ENCODE assay signal across 8 cellular contexts in genomic region chr2:96163768-96164429, GRCh38. TPM values are rescaled to one million over a fixed set of nuclear protein-coding genes. Genes with fewer than 3 reads are reported as not detected.
DNase-seq lines count a peak whose midpoint lies in the region; ATAC-seq and TF ChIP-seq lines count a peak whose summit lies in the region.

No MANE protein-coding gene starts in this region.

- POLR2A ChIA-PET in CD4-positive, alpha-beta memory T cell (lab: Charles Lee; ENCODE audit: partially characterized antibody): interaction anchor here (1.0 to 9.8 kb wide), 5 partner anchors 10 to 694 kb away, joined by 3 to 285 read pairs (median 9); partner anchors contain the start of genes ANKRD39 and DUSP2

- H3K4me3 Mint-ChIP-seq in CD4-positive, alpha-beta memory T cell: peak overlapping the region in 7 of 8 donors; percentile 48 to 86 (median 71)

- peak overlapping the region; percentile 20 to 36 for H3K4me3 ChIP-seq in CD4-positive, alpha-beta memory T cell (ENCODE audit: low read length in 2 of 2)
- H3K4me3 ChIP-seq in HUES64 (ENCODE audit: low read length): no peak overlapping the region
- no peak overlapping the region for H3K4me3 ChIP-seq in sigmoid colon
- H3K4me3 ChIP-seq in brain microvascular endothelial cell (ENCODE audit: low read depth, low read length): no peak overlapping the region

- peak; percentile 58 for ATAC-seq in GM21360 (IDR thresholded peaks at IDR 0.05; ENCODE audit: unreplicated experiment)

- no peaks in the 10 kb centered on the region for H3K36me3 Mint-ChIP-seq in CD4-positive, alpha-beta memory T cell

- no peaks in the 10 kb centered on the region for H3K27me3 ChIP-seq in CD4-positive, alpha-beta memory T cell (ENCODE audit: insufficient read depth, low read length)
- H3K27me3 ChIP-seq in HUES64 (ENCODE audit: insufficient read depth, low read length) (no peaks in the 10 kb centered on the region), sigmoid colon (no peaks in the 10 kb centered on the region), brain microvascular endothelial cell (replicated peaks) (no peaks in the 10 kb centered on the region)

- H3K9me3 Mint-ChIP-seq in CD4-positive, alpha-beta memory T cell: peaks cover 0 to 2% (median 0%) of the 10 kb centered on the region in 8 donors

- DNase-seq in CD4-positive, alpha-beta memory T cell: peak; percentile 54 to 76 (median 57)
- DNase-seq in activated gamma-delta T cell treated with anti-CD3 and anti-CD28 coated beads, Interleukin-2, amount 50 U/mL, for 16 hours (ENCODE audit: low read depth): peak; percentile 78
- peak; percentile 40 for DNase-seq in sigmoid colon
- DNase-seq in COR-L47 (lab: John Stamatoyannopoulos, UW): no peak
- no peak for DNase-seq in NCI-H128 (lab: John Stamatoyannopoulos, UW; ENCODE audit: unreplicated experiment)
- no peak for DNase-seq in brain microvascular endothelial cell

- no peaks in the 10 kb centered on the region for H3K36me3 ChIP-seq in CD4-positive, alpha-beta memory T cell (ENCODE audit: insufficient read depth, low read length)
- H3K36me3 ChIP-seq in HUES64 (ENCODE audit: insufficient read depth, low read length): no peaks in the 10 kb centered on the region
- H3K36me3 ChIP-seq in sigmoid colon: no peaks in the 10 kb centered on the region
- H3K36me3 ChIP-seq in brain microvascular endothelial cell (replicated peaks): no peaks in the 10 kb centered on the region

- TF ChIP-seq CTCF in sigmoid colon (IDR thresholded peaks at IDR 0.05) (no peak), brain microvascular endothelial cell (IDR thresholded peaks at IDR 0.05; ENCODE audit: low read depth, low read length, missing control alignments) (no peak)

- no peaks in the 10 kb centered on the region for H3K9me3 ChIP-seq in CD4-positive, alpha-beta memory T cell (ENCODE audit: control insufficient read depth in 1 of 2, low read length in 2 of 2)
- H3K9me3 ChIP-seq in HUES64 (ENCODE audit: insufficient read depth, low read depth, low read length) (no peaks in the 10 kb centered on the region), sigmoid colon (no peaks in the 10 kb centered on the region)

- H3K27me3 Mint-ChIP-seq in CD4-positive, alpha-beta memory T cell: no peaks in the 10 kb centered on the region

- no peak for TF ChIP-seq EP300 in sigmoid colon (IDR thresholded peaks at IDR 0.05)

- in situ Hi-C loops in brain microvascular endothelial cell (cut with HindIII; ENCODE audit: low pct_ligation_motif_present, low sequenced_read_pairs): no loop called here

- WGBS in HUES64: 87% methylated on average over 13 of the region's 13 CpGs
- 44 to 83% methylated on average over 13 of the region's 13 CpGs for WGBS in sigmoid colon, 2 donors

- peaks cover 38 to 63% (median 50%) of the 10 kb centered on the region in 4 donors for H3K4me1 Mint-ChIP-seq in CD4-positive, alpha-beta memory T cell

- peak overlapping the region; percentile 93 to 98 (median 95) for H3K27ac Mint-ChIP-seq in CD4-positive, alpha-beta memory T cell

- peak overlapping the region; percentile 58 for H3K27ac ChIP-seq in CD4-positive, alpha-beta memory T cell (ENCODE audit: low read depth, low read length)
- no peak overlapping the region for H3K27ac ChIP-seq in HUES64 (ENCODE audit: low read depth, low read length)
- H3K27ac ChIP-seq in sigmoid colon: no peak overlapping the region
- no peak overlapping the region for H3K27ac ChIP-seq in brain microvascular endothelial cell

- intact Hi-C loops in CD4-positive, alpha-beta memory T cell (cut with micrococcal nuclease): loop anchor here (1.0 kb wide), 1 partner anchor 18 kb away; no protein-coding TSS in a partner anchor
- intact Hi-C loops in sigmoid colon (cut with DNase I): no loop called here

- H3K4me1 ChIP-seq in CD4-positive, alpha-beta memory T cell (ENCODE audit: insufficient read depth, low read length): peaks cover 50% of the 10 kb centered on the region
- H3K4me1 ChIP-seq in HUES64 (ENCODE audit: insufficient read depth, low read length): 0 out of 2 replicates have a peak, but pooled peaks cover 8% of the 10 kb centered on the region
- no peaks in the 10 kb centered on the region for H3K4me1 ChIP-seq in sigmoid colon

- TF ChIP-seq POLR2A in sigmoid colon (IDR thresholded peaks at IDR 0.05): no peak

- CTCF ChIA-PET in CD4-positive, alpha-beta memory T cell (lab: Charles Lee; ENCODE audit: partially characterized antibody): interaction anchor here (2.7 to 7.6 kb wide), 4 partner anchors 10 to 25 kb away, joined by 11 to 60 read pairs (median 32); partner anchors contain the start of gene ASTL

- H3K9ac ChIP-seq in HUES64 (ENCODE audit: low read depth, low read length): 0 out of 2 replicates have a peak overlapping the region, but pooled peaks have one; percentile 9

RNA-seq across cellular contexts. Expression of gene DUSP2, which starts 18.7 kb away (rescaled TPM):
- total RNA-seq in CD4-positive, alpha-beta memory T cell: 10 to 100 TPM; 33.4 to 34.6 TPM
- polyA plus RNA-seq in CD4-positive, alpha-beta memory T cell: 100 to 1,000 TPM in 1 of 2 donors, 10 to 100 TPM in 1; 48.2 to 303 TPM
- polyA plus RNA-seq in HUES64 (2013, experiment 1 of 2): 3.9 TPM
- polyA plus RNA-seq in HUES64 (2013, experiment 2 of 2): 2.8 TPM
- total RNA-seq in sigmoid colon: 1 to 10 TPM in 3 of 4 donors, not detected in 1; 2.5 to 6.7 (median 3.0) TPM
- 10 to 100 TPM in 1 of 3 donors, 1 to 10 TPM in 2; 1.2 to 17.4 (median 1.2) TPM for polyA plus RNA-seq in sigmoid colon

RNA-seq across cellular contexts. Expression of gene ASTL, which starts 25.6 kb away (rescaled TPM):
- total RNA-seq in CD4-positive, alpha-beta memory T cell: 1 to 10 TPM in 1 of 2 experiments, not detected in 1; 1.3 TPM
- under 1 TPM in 1 of 2 donors, not detected in 1; 0.48 TPM for polyA plus RNA-seq in CD4-positive, alpha-beta memory T cell
- not detected for polyA plus RNA-seq in HUES64 (2013, experiment 1 of 2)
- polyA plus RNA-seq in HUES64 (2013, experiment 2 of 2): not detected
- total RNA-seq in sigmoid colon: not detected
- polyA plus RNA-seq in sigmoid colon: under 1 TPM in 1 of 3 donors, not detected in 2; 0.36 TPM

RNA-seq across cellular contexts. Expression of gene STARD7, which starts 44.7 kb away (rescaled TPM):
- total RNA-seq in CD4-positive, alpha-beta memory T cell: 10 to 100 TPM; 84.9 to 92.9 TPM
- 100 to 1,000 TPM; 109 to 196 TPM for polyA plus RNA-seq in CD4-positive, alpha-beta memory T cell
- 141 TPM for polyA plus RNA-seq in HUES64 (2013, experiment 1 of 2)
- polyA plus RNA-seq in HUES64 (2013, experiment 2 of 2): 127 TPM
- 10 to 100 TPM; 50.4 to 88.5 (median 73.1) TPM for total RNA-seq in sigmoid colon
- polyA plus RNA-seq in sigmoid colon: 10 to 100 TPM; 39.6 to 74.6 (median 40.5) TPM

RNA-seq across cellular contexts. Expression of gene ADRA2B, which starts 47.5 kb away (rescaled TPM):
- not detected for total RNA-seq in CD4-positive, alpha-beta memory T cell
- polyA plus RNA-seq in CD4-positive, alpha-beta memory T cell: not detected
- polyA plus RNA-seq in HUES64 (2013, experiment 1 of 2): 1.5 TPM
- 2.5 TPM for polyA plus RNA-seq in HUES64 (2013, experiment 2 of 2)
- total RNA-seq in sigmoid colon: 1 to 10 TPM in 2 of 4 donors, under 1 TPM in 2; 0.49 to 1.4 (median 0.83) TPM
- under 1 TPM in 2 of 3 donors, not detected in 1; under 0.01 to 0.54 TPM for polyA plus RNA-seq in sigmoid colon

Comparison
In these comparisons a context has a peak if more than half of its experiments do, and no peak if none do; other contexts are left out.
1. DNase-seq: peak in CD4-positive, alpha-beta memory T cell (5 of 5), activated gamma-delta T cell treated with anti-CD3 and anti-CD28 coated beads, Interleukin-2, amount 50 U/mL, for 16 hours (single experiment) and sigmoid colon (single experiment); none in COR-L47 (single experiment), NCI-H128 (single experiment) and brain microvascular endothelial cell (single experiment).
2. H3K4me3 ChIP-seq: peak in CD4-positive, alpha-beta memory T cell (2 of 2); none in HUES64 (single experiment), sigmoid colon (0 of 4) and brain microvascular endothelial cell (single experiment).
3. RNA of gene DUSP2, which starts 18.7 kb away (total RNA-seq): 33.4 to 34.6 TPM in CD4-positive, alpha-beta memory T cell; 2.5 to 6.7 TPM in sigmoid colon; every median in the first group is over 4 times any median in the second.